ENCODE assay signal across 12 cellular contexts in the genomic region with DNA sequence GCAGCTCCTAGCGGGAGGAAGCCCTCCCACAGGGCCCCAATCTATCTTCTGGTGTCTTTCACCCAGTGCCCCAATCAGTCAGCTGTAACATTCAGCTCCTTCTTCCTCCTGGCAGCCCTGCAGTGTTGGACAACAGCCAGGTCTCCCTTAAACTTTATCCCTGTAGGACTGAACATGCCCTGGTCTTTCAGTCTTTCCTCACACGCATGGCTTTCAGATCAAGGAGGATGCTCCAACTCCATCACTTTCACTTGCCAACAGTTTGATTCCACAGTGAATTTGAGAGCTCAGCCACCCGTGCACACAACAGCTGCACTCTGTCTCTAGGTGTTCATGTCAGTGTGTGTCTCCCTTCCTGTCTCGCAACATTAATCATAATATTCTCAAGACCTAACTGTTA. TPM values are rescaled to one million over a fixed set of nuclear protein-coding genes. Genes with fewer than 3 reads are reported as not detected.
DNase-seq lines count a peak whose midpoint lies in the region; ATAC-seq and TF ChIP-seq lines count a peak whose summit lies in the region.
"Had no signal": no experiment of that assay in that cellular context is flagged by ENCODE, and none has a peak within 500 bp of the region (broad histone marks: within the 10 kb centered on the region; RNA-seq: fewer than 3 reads in every experiment).

No MANE protein-coding gene starts in this region.

- H3K4me2 ChIP-seq in OCI-LY1 (ENCODE audit: low read length) = peak overlapping the region; percentile 26; the same call in 1 of the 2 replicates
- H3K4me2 ChIP-seq: KMS-11 had no signal

- H4K20me1 ChIP-seq in OCI-LY1 (ENCODE audit: insufficient read depth, low read length) = no peaks in the 10 kb centered on the region

- H3K36me3 ChIP-seq in A673 (ENCODE audit: insufficient read depth, low read length, poor library complexity, severe bottlenecking) (no peaks in the 10 kb centered on the region), OCI-LY1 (ENCODE audit: insufficient read depth, low read length) (no peaks in the 10 kb centered on the region)

- no TSS peak for BruUV-seq in A673 (replicated peaks; lab: Mats Ljungman, UMichigan)

- peak; percentile 67 for ATAC-seq in GM19397 (IDR thresholded peaks at IDR 0.05; ENCODE audit: unreplicated experiment)
- peak; percentile 76 for ATAC-seq in HG03066 (IDR thresholded peaks at IDR 0.05; ENCODE audit: low read depth, unreplicated experiment)
- ATAC-seq in HG03025 (IDR thresholded peaks at IDR 0.05; ENCODE audit: low FRiP score, unreplicated experiment) = no peak
- ATAC-seq: body of pancreas, esophagus mucosa had no signal

- H3K9me2 ChIP-seq in OCI-LY1 (ENCODE audit: low read depth, low read length) = no peaks in the 10 kb centered on the region

- intact Hi-C loops in A673 (cut with micrococcal nuclease; ENCODE audit: unreplicated experiment) = no loop called here

- H3K27ac ChIP-seq in A673 (ENCODE audit: low read depth, low read length, poor library complexity, severe bottlenecking) = no peak overlapping the region
- no peak overlapping the region for H3K27ac ChIP-seq in OCI-LY1 (ENCODE audit: low read depth, low read length, poor library complexity, severe bottlenecking)
- no peak overlapping the region for H3K27ac ChIP-seq in substantia nigra (ENCODE audit: low read depth, low read length, poor library complexity, severe bottlenecking)
- H3K27ac ChIP-seq: body of pancreas, KMS-11 had no signal

- no peak overlapping the region for H3K9ac ChIP-seq in OCI-LY1 (ENCODE audit: low read length)
- H3K9ac ChIP-seq: KMS-11 had no signal

- POLR2A ChIA-PET in A673 (lab: Charles Lee; ENCODE audit: low non-redundant PET) = no interaction called here

- CTCF ChIA-PET in A673 (lab: Charles Lee) = no interaction called here

- no peaks in the 10 kb centered on the region for H3K4me1 ChIP-seq in A673 (ENCODE audit: insufficient read depth, low read length, poor library complexity, severe bottlenecking)
- H3K4me1 ChIP-seq in OCI-LY1 (ENCODE audit: insufficient read depth, low read length, severe bottlenecking) = peaks cover 19% of the 10 kb centered on the region
- H3K4me1 ChIP-seq: body of pancreas had no signal

- no peak for TF ChIP-seq CTCF in A673 (conservative IDR thresholded peaks at IDR 0.05; ENCODE audit: low read depth, low read length)
- TF ChIP-seq CTCF in OCI-LY1 (IDR thresholded peaks at IDR 0.05; ENCODE audit: low read length) = no peak
- TF ChIP-seq CTCF in GM20000 (IDR thresholded peaks at IDR 0.05; ENCODE audit: extremely low read depth, missing control alignments) = no peak

- H2AFZ ChIP-seq in OCI-LY1 (ENCODE audit: low read length) = no peak overlapping the region

- H3K4me3 ChIP-seq in A673 (ENCODE audit: low read depth, low read length, poor library complexity, severe bottlenecking) = no peak overlapping the region
- no peak overlapping the region for H3K4me3 ChIP-seq in OCI-LY1 (ENCODE audit: low read depth, low read length, poor library complexity, severe bottlenecking)
- H3K4me3 ChIP-seq: body of pancreas had no signal

- peak; percentile 54 for DNase-seq in A673 (ENCODE audit: low spot score)
- no peak for DNase-seq in substantia nigra (lab: John Stamatoyannopoulos, UW)
- no peak for DNase-seq in GM20000 (ENCODE audit: low spot score)
- no peak for DNase-seq in AG08396 (ENCODE audit: low spot score)
- DNase-seq: activated T-cell treated with anti-CD3 and anti-CD28 coated beads, Interleukin-2, amount 50 U/mL, for 1 hour; body of pancreas had no signal

- H3K9me3 ChIP-seq in A673 (ENCODE audit: low read depth, low read length, poor library complexity, severe bottlenecking) (no peaks in the 10 kb centered on the region), OCI-LY1 (ENCODE audit: low read length) (no peaks in the 10 kb centered on the region)
- H3K9me3 ChIP-seq: body of pancreas had no signal

- no peaks in the 10 kb centered on the region for H3F3A ChIP-seq in OCI-LY1 (ENCODE audit: insufficient read depth, low read length)

- no peaks in the 10 kb centered on the region for H3K27me3 ChIP-seq in A673 (replicated peaks; ENCODE audit: insufficient read depth, low read depth, low read length, poor library complexity)
- no peaks in the 10 kb centered on the region for H3K27me3 ChIP-seq in OCI-LY1 (ENCODE audit: insufficient read depth, low read length)
- H3K27me3 ChIP-seq: body of pancreas had no signal

- no peaks in the 10 kb centered on the region for H3K79me2 ChIP-seq in OCI-LY1 (ENCODE audit: insufficient read depth, low read length)

RNA-seq across cellular contexts. Expression of gene LRRC34, which starts 28.5 kb away (rescaled TPM):
- 9.4 and 9.7 TPM in 2 replicates for total RNA-seq in A673 (2021)

RNA-seq across cellular contexts. Expression of gene LRRIQ4, which starts 28.5 kb away (rescaled TPM):
- total RNA-seq in A673 (2021) = 0.15 and 0.17 TPM in 2 replicates
- total RNA-seq: body of pancreas, esophagus mucosa had no signal

RNA-seq across cellular contexts. Expression of gene LRRC31, which starts 28.6 kb away (rescaled TPM):
- total RNA-seq in A673 (2021) = not detected in 2 replicates
- total RNA-seq: esophagus mucosa had no signal
